Comparison of ENCODE assay signal across 8 cellular contexts in genomic region chr19:38647966-38648788, GRCh38. TPM values are rescaled to one million over a fixed set of nuclear protein-coding genes. Genes with fewer than 3 reads are reported as not detected.
DNase-seq lines count a peak whose midpoint lies in the region; ATAC-seq, FAIRE-seq and TF ChIP-seq lines count a peak whose summit lies in the region.

No MANE protein-coding gene starts in this region.

- H3K9ac ChIP-seq in kidney (ENCODE audit: low read length in 2 of 2), result peak overlapping the region; percentile 99 to 100

- H3K4me3 ChIP-seq in kidney (ENCODE audit: low read length in 2 of 2), result peak overlapping the region; percentile 86 to 99

- no peak for FAIRE-seq in kidney (lab: Jason Lieb, UNC)

- peaks cover 29% of the 10 kb centered on the region for H3K36me3 Mint-ChIP-seq in T-helper 2 cell treated with Interferon-gamma antibody and Interleukin-4, amounts not matched to agents 5 μg/mL and 100 μg/mL, for 36 hours (ENCODE audit: low read depth)
- H3K36me3 Mint-ChIP-seq in activated naive CD8-positive, alpha-beta T cell treated with anti-CD3 and anti-CD28 coated beads for 36 hours, result peaks cover 29% of the 10 kb centered on the region

- H3K4me1 Mint-ChIP-seq in T-helper 2 cell treated with Interferon-gamma antibody and Interleukin-4, amounts not matched to agents 5 μg/mL and 100 μg/mL, for 36 hours (ENCODE audit: low read depth), result peaks cover 34% of the 10 kb centered on the region
- H3K4me1 Mint-ChIP-seq in activated naive CD8-positive, alpha-beta T cell treated with anti-CD3 and anti-CD28 coated beads for 36 hours, result peaks cover 34% of the 10 kb centered on the region

- peaks cover 0 to 3% of the 10 kb centered on the region in 2 donors for H3K36me3 ChIP-seq in kidney (ENCODE audit: control insufficient read depth in 1 of 2, insufficient read depth in 2 of 2, low read length in 2 of 2)

- H3K27me3 Mint-ChIP-seq in T-helper 2 cell treated with Interferon-gamma antibody and Interleukin-4, amounts not matched to agents 5 μg/mL and 100 μg/mL, for 36 hours (ENCODE audit: low read depth), result no peaks in the 10 kb centered on the region
- peaks cover 50% of the 10 kb centered on the region for H3K27me3 Mint-ChIP-seq in activated naive CD8-positive, alpha-beta T cell treated with anti-CD3 and anti-CD28 coated beads for 36 hours

- no peaks in the 10 kb centered on the region for H3K9me3 ChIP-seq in kidney (ENCODE audit: control insufficient read depth in 1 of 2, low read length in 2 of 2)

- H3K9me3 Mint-ChIP-seq in T-helper 2 cell treated with Interferon-gamma antibody and Interleukin-4, amounts not matched to agents 5 μg/mL and 100 μg/mL, for 36 hours, result no peaks in the 10 kb centered on the region
- no peaks in the 10 kb centered on the region for H3K9me3 Mint-ChIP-seq in activated naive CD8-positive, alpha-beta T cell treated with anti-CD3 and anti-CD28 coated beads for 36 hours

- no peak for ATAC-seq in HG03432 (IDR thresholded peaks at IDR 0.05; ENCODE audit: unreplicated experiment)
- ATAC-seq in GM18519 (IDR thresholded peaks at IDR 0.05; ENCODE audit: low FRiP score, unreplicated experiment), result no peak

- H3K27ac ChIP-seq in kidney (ENCODE audit: low read depth in 2 of 2, low read length in 2 of 2), result peak overlapping the region; percentile 96 to 99

- peak overlapping the region; percentile 62 for H3K27ac Mint-ChIP-seq in T-helper 2 cell treated with Interferon-gamma antibody and Interleukin-4, amounts not matched to agents 5 μg/mL and 100 μg/mL, for 36 hours
- H3K27ac Mint-ChIP-seq in activated naive CD8-positive, alpha-beta T cell treated with anti-CD3 and anti-CD28 coated beads for 36 hours, result peak overlapping the region; percentile 77

- no peak for TF ChIP-seq CTCF in kidney (IDR thresholded peaks at IDR 0.05; ENCODE audit: borderline replicate concordance, extremely low read depth, insufficient read depth)

- no peak for DNase-seq in T-helper 2 cell treated with Interferon-gamma antibody and Interleukin-4, amounts not matched to agents 5 μg/mL and 100 μg/mL, for 36 hours (ENCODE audit: low spot score)
- DNase-seq in T-helper 2 cell, result no peak
- no peak for DNase-seq in activated naive CD8-positive, alpha-beta T cell treated with anti-CD3 and anti-CD28 coated beads for 36 hours
- DNase-seq in kidney, result no peak
- DNase-seq in superior temporal gyrus (ENCODE audit: extremely low spot score), result peak; percentile 17
- no peak for DNase-seq in amniotic stem cell (lab: John Stamatoyannopoulos, UW)

- peak overlapping the region; percentile 99 for H3K4me3 Mint-ChIP-seq in T-helper 2 cell treated with Interferon-gamma antibody and Interleukin-4, amounts not matched to agents 5 μg/mL and 100 μg/mL, for 36 hours
- H3K4me3 Mint-ChIP-seq in activated naive CD8-positive, alpha-beta T cell treated with anti-CD3 and anti-CD28 coated beads for 36 hours, result peak overlapping the region; percentile 93

- intact Hi-C loops in kidney (cut with DNase I), result no loop called here

- H3K4me1 ChIP-seq in kidney (ENCODE audit: control insufficient read depth in 1 of 2, insufficient read depth in 1 of 2, low read depth in 1 of 2, low read length in 2 of 2), result peaks cover 18 to 26% of the 10 kb centered on the region in 2 donors

RNA-seq across cellular contexts. Expression of gene ACTN4, which starts 0.7 kb away (rescaled TPM):
- total RNA-seq in activated naive CD8-positive, alpha-beta T cell treated with anti-CD3 and anti-CD28 coated beads for 36 hours, result 100 to 1,000 TPM; 160 to 171 TPM
- 606 TPM for total RNA-seq in kidney
- 231 TPM for polyA plus RNA-seq in kidney (ENCODE audit: insufficient read depth, low read depth, low replicate concordance)

RNA-seq across cellular contexts. Expression of gene EIF3K, which starts 29.2 kb away (rescaled TPM):
- total RNA-seq in activated naive CD8-positive, alpha-beta T cell treated with anti-CD3 and anti-CD28 coated beads for 36 hours, result 100 to 1,000 TPM; 312 to 321 TPM
- total RNA-seq in kidney, result 259 TPM
- polyA plus RNA-seq in kidney (ENCODE audit: insufficient read depth, low read depth, low replicate concordance), result 723 TPM

RNA-seq across cellular contexts. Expression of gene MAP4K1, which starts 30.4 kb away (rescaled TPM):
- 100 to 1,000 TPM; 169 TPM for total RNA-seq in activated naive CD8-positive, alpha-beta T cell treated with anti-CD3 and anti-CD28 coated beads for 36 hours
- total RNA-seq in kidney, result 17.7 TPM
- 3.9 TPM for polyA plus RNA-seq in kidney (ENCODE audit: insufficient read depth, low read depth, low replicate concordance)
